In genomic region chr6:68108243-68108835, GRCh38 we compare ENCODE assay signal across 10 cellular contexts.
DNase-seq lines count a peak whose midpoint lies in the region; ATAC-seq and TF ChIP-seq lines count a peak whose summit lies in the region.
"Had no signal": no experiment of that assay in that cellular context is flagged by ENCODE, and none has a peak within 500 bp of the region (broad histone marks: within the 10 kb centered on the region; RNA-seq: fewer than 3 reads in every experiment).

No MANE protein-coding gene starts in this region.

- no peaks in the 10 kb centered on the region for H3K36me3 Mint-ChIP-seq in stimulated activated naive B cell treated with anti-CD40 and anti-IgM and Interleukin-4, amounts not matched to agents 10 μg/mL and 1 μg/mL and 100 μg/mL, for 72 hours
- no peaks in the 10 kb centered on the region for H3K36me3 Mint-ChIP-seq in nephron progenitor cell (ENCODE audit: low read depth)

- TF ChIP-seq CTCF in fibroblast of the aortic adventitia (IDR thresholded peaks at IDR 0.05; ENCODE audit: insufficient read depth, low read length) (no peak), nephron progenitor cell (IDR thresholded peaks at IDR 0.05) (no peak), tibial nerve (IDR thresholded peaks at IDR 0.05) (no peak)

- H3K4me3 ChIP-seq in HUES6 (ENCODE audit: low read depth, low read length) = no peak overlapping the region
- H3K4me3 ChIP-seq in fibroblast of the aortic adventitia (ENCODE audit: low read depth, low read length) = no peak overlapping the region
- H3K4me3 ChIP-seq in tibial nerve = no peak overlapping the region
- H3K4me3 ChIP-seq: left ventricle myocardium inferior had no signal

- 73 to 88% methylated on average over 2 of the region's 2 CpGs for WGBS in tibial nerve, 2 donors

- no peak overlapping the region for H3K4me3 Mint-ChIP-seq in stimulated activated naive B cell treated with anti-CD40 and anti-IgM and Interleukin-4, amounts not matched to agents 10 μg/mL and 1 μg/mL and 100 μg/mL, for 72 hours
- no peak overlapping the region for H3K4me3 Mint-ChIP-seq in nephron progenitor cell

- TF ChIP-seq POLR2A in tibial nerve (IDR thresholded peaks at IDR 0.05) = no peak

- H3K9me3 ChIP-seq in HUES6 (ENCODE audit: control insufficient read depth, insufficient read depth, low read depth, low read length) (no peaks in the 10 kb centered on the region), tibial nerve (no peaks in the 10 kb centered on the region)
- H3K9me3 ChIP-seq: left ventricle myocardium inferior had no signal

- no peaks in the 10 kb centered on the region for H3K27me3 ChIP-seq in HUES6 (ENCODE audit: control insufficient read depth, insufficient read depth, low read length)
- H3K27me3 ChIP-seq in tibial nerve = no peaks in the 10 kb centered on the region

- DNase-seq in fibroblast of the aortic adventitia (ENCODE audit: low read depth) = peak; percentile 30
- DNase-seq in activated CD4-positive, alpha-beta T cell treated with anti-CD3 and anti-CD28 coated beads, Interleukin-2, amount 50 U/mL, for 4 hours = no peak
- no peak for DNase-seq in stimulated activated naive B cell treated with anti-CD40 and anti-IgM and Interleukin-4, amounts not matched to agents 10 μg/mL and 1 μg/mL and 100 μg/mL, for 72 hours
- DNase-seq in nephron progenitor cell = no peak
- no peak for DNase-seq in tibial nerve (ENCODE audit: low spot score in 2 of 2)
- DNase-seq: Calu3, left ventricle myocardium inferior had no signal

- H3K27me3 Mint-ChIP-seq in stimulated activated naive B cell treated with anti-CD40 and anti-IgM and Interleukin-4, amounts not matched to agents 10 μg/mL and 1 μg/mL and 100 μg/mL, for 72 hours = no peaks in the 10 kb centered on the region
- no peaks in the 10 kb centered on the region for H3K27me3 Mint-ChIP-seq in nephron progenitor cell (ENCODE audit: low read depth, poor library complexity)

- ATAC-seq in GM18870 (IDR thresholded peaks at IDR 0.05; ENCODE audit: unreplicated experiment) (peak; percentile 88), HG02798 (IDR thresholded peaks at IDR 0.05; ENCODE audit: poor library complexity, unreplicated experiment) (peak; percentile 86)
- no peak for ATAC-seq in stimulated activated naive B cell treated with anti-CD40 and anti-IgM and Interleukin-4, amounts not matched to agents 10 μg/mL and 1 μg/mL and 100 μg/mL, for 72 hours (replicated peaks)

- no peak overlapping the region for H3K9ac ChIP-seq in HUES6 (ENCODE audit: low read length)

- H3K4me1 Mint-ChIP-seq in stimulated activated naive B cell treated with anti-CD40 and anti-IgM and Interleukin-4, amounts not matched to agents 10 μg/mL and 1 μg/mL and 100 μg/mL, for 72 hours = no peaks in the 10 kb centered on the region
- no peaks in the 10 kb centered on the region for H3K4me1 Mint-ChIP-seq in nephron progenitor cell

- no peak for TF ChIP-seq EP300 in tibial nerve (IDR thresholded peaks at IDR 0.05)

- H3K27ac ChIP-seq in HUES6 (ENCODE audit: low read depth, low read length) = peak overlapping the region; percentile 58; the same call in 1 of the 2 replicates
- H3K27ac ChIP-seq in tibial nerve = no peak overlapping the region
- H3K27ac ChIP-seq: left ventricle myocardium inferior had no signal

- H3K27ac Mint-ChIP-seq in stimulated activated naive B cell treated with anti-CD40 and anti-IgM and Interleukin-4, amounts not matched to agents 10 μg/mL and 1 μg/mL and 100 μg/mL, for 72 hours = no peak overlapping the region
- no peak overlapping the region for H3K27ac Mint-ChIP-seq in nephron progenitor cell

- H3K36me3 ChIP-seq in HUES6 (ENCODE audit: control insufficient read depth, insufficient read depth, low read length) (no peaks in the 10 kb centered on the region), tibial nerve (no peaks in the 10 kb centered on the region)
- H3K36me3 ChIP-seq: left ventricle myocardium inferior had no signal

- no peaks in the 10 kb centered on the region for H3K9me3 Mint-ChIP-seq in stimulated activated naive B cell treated with anti-CD40 and anti-IgM and Interleukin-4, amounts not matched to agents 10 μg/mL and 1 μg/mL and 100 μg/mL, for 72 hours
- no peaks in the 10 kb centered on the region for H3K9me3 Mint-ChIP-seq in nephron progenitor cell

- H3K4me1 ChIP-seq in HUES6 (ENCODE audit: control insufficient read depth, insufficient read depth, low read length) = no peaks in the 10 kb centered on the region
- no peaks in the 10 kb centered on the region for H3K4me1 ChIP-seq in tibial nerve
- H3K4me1 ChIP-seq: left ventricle myocardium inferior had no signal

Comparison
In these comparisons a context has a peak if more than half of its experiments do, and no peak if none do; other contexts are left out.
1. ATAC-seq: peak in GM18870 (single experiment) and HG02798 (single experiment); none in stimulated activated naive B cell treated with anti-CD40 and anti-IgM and Interleukin-4, amounts not matched to agents 10 μg/mL and 1 μg/mL and 100 μg/mL, for 72 hours (0 of 2).